In the genomic region with DNA sequence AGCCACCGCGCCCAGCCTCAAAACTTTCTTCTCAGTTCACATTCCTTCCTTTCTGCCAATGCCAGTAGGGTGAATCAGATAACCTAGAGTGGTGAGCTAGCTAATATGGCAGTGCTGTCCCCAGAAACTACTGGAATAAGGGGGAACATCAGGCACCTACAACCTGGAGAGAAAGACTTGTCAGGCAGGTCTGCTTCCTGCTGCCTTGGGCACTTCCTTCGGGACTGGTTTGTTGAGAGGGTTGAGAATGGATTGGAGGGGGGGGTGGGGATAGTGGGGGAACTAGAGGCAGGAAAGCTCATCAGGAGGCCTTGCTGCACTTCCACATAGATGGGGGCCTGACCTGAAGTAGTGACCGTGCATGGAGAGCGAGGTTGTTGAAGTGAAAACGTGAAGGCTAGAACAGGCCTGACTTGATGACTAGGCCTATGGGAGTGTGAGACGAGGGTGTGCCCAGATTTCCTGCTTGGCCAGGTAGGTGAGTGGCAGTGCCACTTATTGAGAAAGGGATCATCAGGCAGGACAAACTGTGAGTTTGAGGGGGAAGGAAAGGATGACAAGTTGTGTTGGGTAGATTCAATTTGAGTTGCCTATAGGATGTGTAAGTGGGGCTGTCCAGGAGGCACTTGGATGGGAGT, we compare ENCODE assay signal across 20 cellular contexts. TPM values are rescaled to one million over a fixed set of nuclear protein-coding genes. Genes with fewer than 3 reads are reported as not detected.
A peak's percentile ranks its signal among the peaks of the same experiment; 100 is the strongest.
DNase-seq lines count a peak whose midpoint lies in the region; ATAC-seq and TF ChIP-seq lines count a peak whose summit lies in the region.
"Had no signal": no experiment of that assay in that cellular context is flagged by ENCODE, and none has a peak within 500 bp of the region (broad histone marks: within the 10 kb centered on the region; RNA-seq: fewer than 3 reads in every experiment).

No MANE protein-coding gene starts in this region.

- POLR2A ChIA-PET in CD4-positive, alpha-beta memory T cell (lab: Charles Lee; ENCODE audit: partially characterized antibody): no interaction called here

- no peak for TF ChIP-seq POLR2A in Peyer's patch (IDR thresholded peaks at IDR 0.05)

- H3K4me1 Mint-ChIP-seq in CD4-positive, alpha-beta memory T cell: peaks cover 5 to 20% (median 15%) of the 10 kb centered on the region in 4 donors

- DNase-seq in CD4-positive, alpha-beta memory T cell: no peak
- DNase-seq in Peyer's patch (no peak), foreskin keratinocyte (no peak), NCI-H2171 treated with DMSO at 0.1 percent for 48 hours (lab: John Stamatoyannopoulos, UW) (no peak), glomerular visceral epithelial cell (ENCODE audit: extremely low spot score) (no peak)
- DNase-seq in activated effector memory CD4-positive, alpha-beta T cell treated with anti-CD3 and anti-CD28 coated beads, Interleukin-2, amount 50 U/mL, for 16 hours: no peak
- DNase-seq: activated CD4-positive, alpha-beta T cell treated with anti-CD3 and anti-CD28 coated beads for 1 hour; activated naive CD4-positive, alpha-beta T cell treated with Interleukin-2 at 50 U/mL for 16 hours; erythroblast; GF-D8; MG63; midbrain; NCI-H187 treated with DMSO at 0.1 percent for 48 hours; NCI-H446 treated with DMSO at 0.1 percent for 48 hours; T1000; uterus had no signal

- H3K9me3 Mint-ChIP-seq in CD4-positive, alpha-beta memory T cell: peaks cover 0 to 2% (median 0%) of the 10 kb centered on the region in 8 donors

- H3K27me3 ChIP-seq in CD4-positive, alpha-beta memory T cell (ENCODE audit: insufficient read depth, low read length): no peaks in the 10 kb centered on the region
- H3K27me3 ChIP-seq in Peyer's patch (no peaks in the 10 kb centered on the region), foreskin keratinocyte (no peaks in the 10 kb centered on the region)
- H3K27me3 ChIP-seq: ascending aorta, MG63, uterus had no signal

- no peak overlapping the region for H3K27ac ChIP-seq in CD4-positive, alpha-beta memory T cell (ENCODE audit: low read depth, low read length)
- H3K27ac ChIP-seq in Peyer's patch (peak overlapping the region in 3 of 4 donors; percentile 59 to 94 (median 90)), foreskin keratinocyte (peak overlapping the region; percentile 50), skin epidermis (peak overlapping the region in 19 of 21 experiments; percentile 49 to 81 (median 69))
- H3K27ac ChIP-seq: uterus had no signal

- H3K9me3 ChIP-seq in CD4-positive, alpha-beta memory T cell (ENCODE audit: control insufficient read depth in 1 of 2, low read length in 2 of 2): no peaks in the 10 kb centered on the region
- no peaks in the 10 kb centered on the region for H3K9me3 ChIP-seq in Peyer's patch
- H3K9me3 ChIP-seq: ascending aorta, MG63, uterus had no signal

- no peaks in the 10 kb centered on the region for H3K36me3 ChIP-seq in CD4-positive, alpha-beta memory T cell (ENCODE audit: insufficient read depth, low read length)
- H3K36me3 ChIP-seq in Peyer's patch: no peaks in the 10 kb centered on the region
- H3K36me3 ChIP-seq: ascending aorta, MG63, uterus had no signal

- peaks cover 22% of the 10 kb centered on the region for H3K4me1 ChIP-seq in CD4-positive, alpha-beta memory T cell (ENCODE audit: insufficient read depth, low read length)
- no peaks in the 10 kb centered on the region for H3K4me1 ChIP-seq in Peyer's patch
- H3K4me1 ChIP-seq in foreskin keratinocyte: peaks cover 12% of the 10 kb centered on the region
- H3K4me1 ChIP-seq: uterus had no signal

- peak overlapping the region in 5 of 7 donors; percentile 21 to 94 (median 84) for H3K27ac Mint-ChIP-seq in CD4-positive, alpha-beta memory T cell

- no peaks in the 10 kb centered on the region for H3K36me3 Mint-ChIP-seq in CD4-positive, alpha-beta memory T cell

- no peaks in the 10 kb centered on the region for H3K27me3 Mint-ChIP-seq in CD4-positive, alpha-beta memory T cell

- no peak for ATAC-seq in foreskin keratinocyte
- ATAC-seq in HG03045 (IDR thresholded peaks at IDR 0.05; ENCODE audit: unreplicated experiment): no peak

- CTCF ChIA-PET in CD4-positive, alpha-beta memory T cell (lab: Charles Lee; ENCODE audit: partially characterized antibody): no interaction called here

- H3K4me3 Mint-ChIP-seq in CD4-positive, alpha-beta memory T cell: no peak overlapping the region

- no peak for TF ChIP-seq CTCF in Peyer's patch (IDR thresholded peaks at IDR 0.05)
- TF ChIP-seq CTCF in foreskin keratinocyte (conservative IDR thresholded peaks at IDR 0.05): no peak

- no peak overlapping the region for H3K4me3 ChIP-seq in CD4-positive, alpha-beta memory T cell (ENCODE audit: low read length in 2 of 2)
- H3K4me3 ChIP-seq in Peyer's patch: no peak overlapping the region
- H3K4me3 ChIP-seq in skin epidermis: no peak overlapping the region
- H3K4me3 ChIP-seq: ascending aorta, coronary artery, MG63, uterus had no signal

- intact Hi-C loops in CD4-positive, alpha-beta memory T cell (cut with micrococcal nuclease): no loop called here

RNA-seq across cellular contexts. Expression of a gene that starts 33.4 kb away (rescaled TPM):
- total RNA-seq in CD4-positive, alpha-beta memory T cell: 10 to 100 TPM; 78.4 to 89.4 TPM
- polyA plus RNA-seq in CD4-positive, alpha-beta memory T cell: 100 to 1,000 TPM; 216 to 328 TPM
- total RNA-seq in Peyer's patch (1,000 to 10,000 TPM in 1 of 4 donors, 100 to 1,000 TPM in 3; 366 to 1,287 (median 800) TPM), foreskin keratinocyte (351 and 441 TPM in 2 replicates)
- 518 and 606 TPM in 2 replicates for polyA plus RNA-seq in foreskin keratinocyte
